8 cellular contexts compared by ENCODE assay signal in genomic region chr2:24360963-24361330, GRCh38. TPM values are rescaled to one million over a fixed set of nuclear protein-coding genes. Genes with fewer than 3 reads are reported as not detected.
DNase-seq lines count a peak whose midpoint lies in the region; ATAC-seq, FAIRE-seq and TF ChIP-seq lines count a peak whose summit lies in the region.

No MANE protein-coding gene starts in this region.

- peaks cover 12% of the 10 kb centered on the region for H3K4me1 ChIP-seq in foreskin keratinocyte

- DNase-seq in GM12891 (ENCODE audit: insufficient read length, low spot score) (no peak), foreskin keratinocyte (no peak), skeletal muscle cell (ENCODE audit: low read depth) (no peak), NCI-H524 treated with DMSO at 0.1 percent for 48 hours (lab: John Stamatoyannopoulos, UW) (no peak), RPMI8226 (no peak), HT-29 (ENCODE audit: low spot score) (no peak)

- FAIRE-seq in GM12891 (lab: Jason Lieb, UNC), result peak; percentile 72

- H3K4me3 ChIP-seq in skeletal muscle cell (ENCODE audit: low read depth, low read length), result peak overlapping the region; percentile 85

- no peaks in the 10 kb centered on the region for H3K27me3 ChIP-seq in foreskin keratinocyte

- TF ChIP-seq CTCF in VCaP (conservative IDR thresholded peaks at IDR 0.05) (no peak), foreskin keratinocyte (conservative IDR thresholded peaks at IDR 0.05) (no peak)

- no peak for TF ChIP-seq POLR2A in GM12891 (IDR thresholded peaks at IDR 0.05; ENCODE audit: low read depth, low read length)

- H3K27ac ChIP-seq in VCaP, result peak overlapping the region; percentile 96
- H3K27ac ChIP-seq in foreskin keratinocyte, result peak overlapping the region; percentile 79

- ATAC-seq in foreskin keratinocyte, result no peak
- ATAC-seq in GM21390 (IDR thresholded peaks at IDR 0.05; ENCODE audit: unreplicated experiment), result no peak

TF ChIP-seq in GM12891, 5 proteins besides CTCF, POLR2A, EP300 and RAD21:
- TF ChIP-seq SPI1 (IDR thresholded peaks at IDR 0.05; ENCODE audit: low read depth, low read length), result no peak
- no peak for TF ChIP-seq POU2F2 (IDR thresholded peaks at IDR 0.05; ENCODE audit: low read depth, low read length)

RNA-seq across cellular contexts. Expression of gene ITSN2, which starts 0.6 kb away (rescaled TPM):
- 26.9 TPM for polyA plus RNA-seq in GM12891 (2012; ENCODE audit: low read depth, missing spikeins)
- 23.6 and 24.0 TPM in 2 replicates for total RNA-seq in foreskin keratinocyte
- polyA plus RNA-seq in foreskin keratinocyte, result 6.8 and 7.5 TPM in 2 replicates
- total RNA-seq in HT-29 (2014; rRNA removed; shearing (Covaris generic)), result 20.1 and 28.1 TPM in 2 replicates
